Comparison of ENCODE assay signal across 27 cellular contexts in genomic region chr10:117294039-117294438, GRCh38. TPM values are rescaled to one million over a fixed set of nuclear protein-coding genes. Genes with fewer than 3 reads are reported as not detected.
"Had no signal": no experiment of that assay in that cellular context is flagged by ENCODE, and none has a peak within 500 bp of the region (broad histone marks: within the 10 kb centered on the region; RNA-seq: fewer than 3 reads in every experiment).

No MANE protein-coding gene starts in this region.

- H3K27ac Mint-ChIP-seq: immature natural killer cell; mesothelial cell of epicardium; naive B cell; naive thymus-derived CD8-positive, alpha-beta T cell had no signal

- H3K27ac ChIP-seq: colonic mucosa, dorsolateral prefrontal cortex, esophagus muscularis mucosa, foreskin keratinocyte, gastroesophageal sphincter, heart left ventricle, hepatocyte, left lung, lower lobe of right lung had no signal

- FAIRE-seq: endothelial cell of umbilical vein, frontal cortex, keratinocyte had no signal

- H3K36me3 ChIP-seq: colonic mucosa had no signal

- H3K4me3 ChIP-seq: colonic mucosa, dorsolateral prefrontal cortex, esophagus muscularis mucosa, gastroesophageal sphincter, heart left ventricle, hepatocyte, left lung, lower lobe of right lung, mucosa of descending colon had no signal

- H3K4me1 Mint-ChIP-seq: mesothelial cell of epicardium had no signal

- DNase-seq: colonic mucosa; dermis blood vessel endothelial cell; dorsolateral prefrontal cortex; effector CD4-positive, alpha-beta T cell; effector memory CD4-positive, alpha-beta T cell; foreskin keratinocyte; heart left ventricle; hypothalamus; immature natural killer cell; left cardiac atrium; left lung; left ventricle myocardium superior; lower lobe of right lung; mesenchymal stem cell; mucosa of descending colon; naive B cell; naive thymus-derived CD8-positive, alpha-beta T cell had no signal

- H3K4me2 ChIP-seq: hepatocyte had no signal

- H3K27me3 Mint-ChIP-seq: naive B cell; naive thymus-derived CD8-positive, alpha-beta T cell had no signal

- H3K9me3 Mint-ChIP-seq: immature natural killer cell, naive B cell had no signal

- H3K4me1 ChIP-seq: colonic mucosa, gastroesophageal sphincter, left lung, lower lobe of right lung had no signal

- H2AFZ ChIP-seq: hepatocyte had no signal

- ATAC-seq: foreskin keratinocyte; gastroesophageal sphincter; heart left ventricle; left cardiac atrium; left lung; left ventricle myocardium superior; lower lobe of right lung; mucosa of descending colon; naive thymus-derived CD8-positive, alpha-beta T cell had no signal

- H3K4me3 Mint-ChIP-seq: immature natural killer cell; mesothelial cell of epicardium; naive B cell; naive thymus-derived CD8-positive, alpha-beta T cell had no signal

- H3K9me3 ChIP-seq: colonic mucosa, esophagus muscularis mucosa, gastroesophageal sphincter, left lung, lower lobe of right lung, mucosa of descending colon had no signal

- H3K27me3 ChIP-seq: colonic mucosa, dorsolateral prefrontal cortex, esophagus muscularis mucosa, foreskin keratinocyte, gastroesophageal sphincter, heart left ventricle, hepatocyte, left lung had no signal

RNA-seq across cellular contexts. Expression of gene SLC18A2, which starts 53.1 kb away (rescaled TPM):
- total RNA-seq: dermis blood vessel endothelial cell; endothelial cell of umbilical vein; foreskin keratinocyte; lung microvascular endothelial cell; myocyte; naive thymus-derived CD8-positive, alpha-beta T cell had no signal
- polyA plus RNA-seq: endothelial cell of umbilical vein, fibroblast of lung, foreskin keratinocyte, keratinocyte had no signal
